25 cellular contexts compared by ENCODE assay signal in the genomic region with DNA sequence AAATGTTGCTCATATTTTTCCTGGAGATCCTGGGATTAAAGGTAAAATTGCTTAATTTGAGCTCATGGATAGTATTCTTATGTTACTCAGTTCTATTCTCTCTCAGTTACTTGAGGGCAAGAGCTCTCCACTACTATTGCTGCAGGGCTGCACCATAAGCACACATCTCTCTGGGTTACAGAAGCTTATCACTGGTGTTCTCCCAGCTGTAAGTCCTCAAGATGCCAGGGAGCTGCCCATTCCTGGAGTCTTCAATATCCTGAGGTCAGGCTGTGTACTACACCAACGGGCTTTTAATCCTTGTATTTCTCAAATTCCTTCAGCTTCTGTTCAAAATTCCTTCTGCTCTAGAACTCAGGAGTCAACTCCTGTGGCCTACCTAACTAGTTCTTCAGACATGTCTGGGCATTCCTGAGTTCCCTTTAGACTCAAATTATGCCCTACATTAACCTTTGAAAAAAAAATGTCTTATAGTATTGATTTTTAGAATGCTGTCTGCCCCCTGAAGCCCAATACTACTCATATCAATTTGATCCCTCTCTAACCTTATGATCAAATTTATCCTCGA. TPM values are rescaled to one million over a fixed set of nuclear protein-coding genes. Genes with fewer than 3 reads are reported as not detected.
"Had no signal": no experiment of that assay in that cellular context is flagged by ENCODE, and none has a peak within 500 bp of the region (broad histone marks: within the 10 kb centered on the region; RNA-seq: fewer than 3 reads in every experiment).

No MANE protein-coding gene starts in this region.

- H3K27ac ChIP-seq: ascending aorta, brain microvascular endothelial cell, heart left ventricle, thoracic aorta, vagina had no signal

- H3K27me3 ChIP-seq: ascending aorta, brain microvascular endothelial cell, heart left ventricle, vagina had no signal

- DNase-seq: activated CD4-positive, alpha-beta memory T cell treated with anti-CD3 and anti-CD28 coated beads, Interleukin-2, amount 10 ng/mL, durations not matched to agents 7 days and 5 days; activated CD4-positive, alpha-beta T cell treated with anti-CD3 and anti-CD28 coated beads for 1 hour; activated CD4-positive, alpha-beta T cell treated with anti-CD3 and anti-CD28 coated beads, Interleukin-2, amount 10 ng/mL, durations not matched to agents 7 days and 5 days; activated CD8-positive, alpha-beta memory T cell treated with anti-CD3 and anti-CD28 coated beads, Interleukin-2, amount 50 U/mL, for 48 hours; activated gamma-delta T cell; activated naive CD4-positive, alpha-beta T cell treated with anti-CD3 and anti-CD28 coated beads, Interleukin-2, amount 10 ng/mL, durations not matched to agents 7 days and 5 days; activated naive CD8-positive, alpha-beta T cell treated with anti-CD3 and anti-CD28 coated beads, Interleukin-2, amount 10 ng/mL, durations not matched to agents 7 days and 5 days; activated T-cell treated with anti-CD3 and anti-CD28 coated beads, Interleukin-2, amount 50 U/mL, for 24 hours; brain microvascular endothelial cell; central memory CD4-positive, alpha-beta T cell; heart left ventricle; hypothalamus; immature natural killer cell; stimulated activated CD4-positive, alpha-beta T cell treated with anti-CD3 and anti-CD28 coated beads, Interleukin-12 subunit alpha, Interleukin-12 subunit beta, amount 100 ng/mL, for 4 hours; stimulated activated CD4-positive, alpha-beta T cell treated with anti-CD3 and anti-CD28 coated beads, Interleukin-4, amount 100 ng/mL, for 1 hour; stimulated activated naive CD8-positive, alpha-beta T cell treated with anti-CD3 and anti-CD28 coated beads, Interleukin-15, Interleukin-2, amounts not matched to agents 100 U/mL and 50 U/mL, for 24 hours; T-helper 17 cell; T1000 had no signal

- H3K4me3 ChIP-seq: ascending aorta, heart left ventricle, skin epidermis, thoracic aorta, vagina had no signal

- H3K36me3 ChIP-seq: ascending aorta, brain microvascular endothelial cell, heart left ventricle, thoracic aorta, vagina had no signal

- H3K9me3 ChIP-seq: ascending aorta, heart left ventricle, thoracic aorta, vagina had no signal

- H3K4me1 ChIP-seq: ascending aorta, heart left ventricle, vagina had no signal

- ATAC-seq: heart left ventricle; natural killer cell treated with Interleukin-12 subunit alpha and Interleukin-12 subunit beta and Interleukin-15 and Interleukin-18, amount 100 ng/mL, for 72 hours; sciatic nerve; stimulated activated naive CD8-positive, alpha-beta T cell treated with anti-CD3 and anti-CD28 coated beads, Interleukin-15, Interleukin-2, amounts not matched to agents 100 U/mL and 50 U/mL, for 24 hours; T-helper 17 cell; WTC11 had no signal

RNA-seq across cellular contexts. Expression of a gene that starts 17.7 kb away (rescaled TPM):
- total RNA-seq: activated CD4-positive, alpha-beta memory T cell treated with anti-CD3 and anti-CD28 coated beads, Interleukin-2, amount 10 ng/mL, durations not matched to agents 7 days and 5 days; activated CD4-positive, alpha-beta T cell treated with anti-CD3 and anti-CD28 coated beads, Interleukin-2, amount 10 ng/mL, durations not matched to agents 7 days and 5 days had no signal
